ENCODE assay signal across 9 cellular contexts in genomic region chr13:97259787-97260641, GRCh38. TPM values are rescaled to one million over a fixed set of nuclear protein-coding genes. Genes with fewer than 3 reads are reported as not detected.
DNase-seq lines count a peak whose midpoint lies in the region; ATAC-seq, FAIRE-seq and TF ChIP-seq lines count a peak whose summit lies in the region.
"Had no signal": no experiment of that assay in that cellular context is flagged by ENCODE, and none has a peak within 500 bp of the region (broad histone marks: within the 10 kb centered on the region; RNA-seq: fewer than 3 reads in every experiment).

No MANE protein-coding gene starts in this region.

- peaks cover 15 to 31% of the 10 kb centered on the region in 2 donors for H3K4me1 ChIP-seq in small intestine (ENCODE audit: control insufficient read depth in 2 of 2, insufficient read depth in 1 of 2, low read depth in 1 of 2, low read length in 1 of 2)
- peaks cover 30 to 32% of the 10 kb centered on the region in 2 donors for H3K4me1 ChIP-seq in kidney (ENCODE audit: control insufficient read depth in 1 of 2, insufficient read depth in 1 of 2, low read depth in 1 of 2, low read length in 2 of 2)

- DNase-seq in HPDE6-E6E7 (ENCODE audit: extremely low spot score) (peak; percentile 22), left cardiac atrium (no peak), small intestine (peak; percentile 76), NCI-H524 (lab: John Stamatoyannopoulos, UW) (no peak), kidney (no peak)
- DNase-seq in activated effector memory CD4-positive, alpha-beta T cell treated with anti-CD3 and anti-CD28 coated beads, Interleukin-2, amount 50 U/mL, for 16 hours: no peak
- DNase-seq: stimulated activated CD4-positive, alpha-beta T cell treated with anti-CD3 and anti-CD28 coated beads, Interleukin-1b, Interleukin-23, amount 100 ng/mL, for 48 hours had no signal

- peak overlapping the region; percentile 89 for H3K27ac Mint-ChIP-seq in activated T-helper 17 cell treated with anti-CD3 and anti-CD28 coated beads, Interleukin-2, amount 50 U/mL, for 72 hours

- H3K9ac ChIP-seq in kidney (ENCODE audit: low read length in 2 of 2): no peak overlapping the region

- WGBS in small intestine, 3 donors: 84 to 90% (median 85%) methylated on average over 13 of the region's 13 CpGs

- no peaks in the 10 kb centered on the region for H3K27me3 ChIP-seq in small intestine (ENCODE audit: control insufficient read depth in 2 of 2, insufficient read depth in 2 of 2, low read length in 2 of 2)

- H3K9me3 ChIP-seq in small intestine (ENCODE audit: control insufficient read depth, low read depth) (no peaks in the 10 kb centered on the region), kidney (ENCODE audit: control insufficient read depth in 1 of 2, low read length in 2 of 2) (no peaks in the 10 kb centered on the region)

- H3K9me3 Mint-ChIP-seq in activated T-helper 17 cell treated with anti-CD3 and anti-CD28 coated beads, Interleukin-2, amount 50 U/mL, for 72 hours: no peaks in the 10 kb centered on the region

- peaks cover 20% of the 10 kb centered on the region for H3K36me3 Mint-ChIP-seq in activated T-helper 17 cell treated with anti-CD3 and anti-CD28 coated beads, Interleukin-2, amount 50 U/mL, for 72 hours (ENCODE audit: low read depth)

- H3K36me3 ChIP-seq in small intestine (ENCODE audit: control insufficient read depth in 2 of 2, insufficient read depth in 2 of 2, low read length in 2 of 2) (peaks cover 0 to 2% of the 10 kb centered on the region in 2 donors), kidney (ENCODE audit: control insufficient read depth in 1 of 2, insufficient read depth in 2 of 2, low read length in 2 of 2) (no peaks in the 10 kb centered on the region)

- H3K4me3 ChIP-seq in small intestine (ENCODE audit: low read depth in 1 of 2, low read length in 2 of 2) (no peak overlapping the region), kidney (ENCODE audit: low read length in 2 of 2) (no peak overlapping the region)

- H3K4me3 Mint-ChIP-seq in activated T-helper 17 cell treated with anti-CD3 and anti-CD28 coated beads, Interleukin-2, amount 50 U/mL, for 72 hours: peak overlapping the region; percentile 63

- no peak for FAIRE-seq in small intestine (lab: Jason Lieb, UNC)
- no peak for FAIRE-seq in kidney (lab: Jason Lieb, UNC)

- intact Hi-C loops in left cardiac atrium (cut with DNase I): no loop called here
- intact Hi-C loops in kidney (cut with DNase I): no loop called here

- peaks cover 74% of the 10 kb centered on the region for H3K4me1 Mint-ChIP-seq in activated T-helper 17 cell treated with anti-CD3 and anti-CD28 coated beads, Interleukin-2, amount 50 U/mL, for 72 hours

- H3K27ac ChIP-seq in small intestine (ENCODE audit: low read depth in 1 of 2, low read length in 1 of 2): peak overlapping the region; percentile 15 to 65
- H3K27ac ChIP-seq in kidney (ENCODE audit: low read depth in 2 of 2, low read length in 2 of 2): peak overlapping the region in 1 of 2 donors; percentile 79

- H3K27me3 Mint-ChIP-seq in activated T-helper 17 cell treated with anti-CD3 and anti-CD28 coated beads, Interleukin-2, amount 50 U/mL, for 72 hours: no peaks in the 10 kb centered on the region

- TF ChIP-seq CTCF in kidney (IDR thresholded peaks at IDR 0.05; ENCODE audit: borderline replicate concordance, extremely low read depth, insufficient read depth): no peak

- ATAC-seq in activated T-helper 17 cell treated with anti-CD3 and anti-CD28 coated beads, Interleukin-2, amount 50 U/mL, for 72 hours (replicated peaks): no peak
- ATAC-seq in left cardiac atrium (peak; percentile 17 to 33), GM21825 (IDR thresholded peaks at IDR 0.05; ENCODE audit: unreplicated experiment) (no peak)

RNA-seq across cellular contexts. Expression of gene MBNL2, which starts 37.9 kb away (rescaled TPM):
- 10 to 100 TPM; 13.4 to 27.2 TPM for total RNA-seq in activated T-helper 17 cell treated with anti-CD3 and anti-CD28 coated beads, Interleukin-2, amount 50 U/mL, for 72 hours
- 10 to 100 TPM; 52.0 to 60.3 TPM for total RNA-seq in left cardiac atrium
- polyA plus RNA-seq in small intestine: 10 to 100 TPM; 12.1 to 13.6 (median 12.7) TPM
- total RNA-seq in kidney: 70.5 TPM
- polyA plus RNA-seq in kidney (ENCODE audit: insufficient read depth, low read depth, low replicate concordance): 18.8 TPM

Comparison
In these comparisons a context has a peak if more than half of its experiments do, and no peak if none do; other contexts are left out.
1. DNase-seq: peak in HPDE6-E6E7 (single experiment) and small intestine (single experiment); none in left cardiac atrium (single experiment), activated effector memory CD4-positive, alpha-beta T cell treated with anti-CD3 and anti-CD28 coated beads, Interleukin-2, amount 50 U/mL, for 16 hours (single experiment), NCI-H524 (0 of 2) and kidney (single experiment).
2. ATAC-seq: peak in left cardiac atrium (2 of 2); none in activated T-helper 17 cell treated with anti-CD3 and anti-CD28 coated beads, Interleukin-2, amount 50 U/mL, for 72 hours (single experiment) and GM21825 (single experiment).